In the genomic region with DNA sequence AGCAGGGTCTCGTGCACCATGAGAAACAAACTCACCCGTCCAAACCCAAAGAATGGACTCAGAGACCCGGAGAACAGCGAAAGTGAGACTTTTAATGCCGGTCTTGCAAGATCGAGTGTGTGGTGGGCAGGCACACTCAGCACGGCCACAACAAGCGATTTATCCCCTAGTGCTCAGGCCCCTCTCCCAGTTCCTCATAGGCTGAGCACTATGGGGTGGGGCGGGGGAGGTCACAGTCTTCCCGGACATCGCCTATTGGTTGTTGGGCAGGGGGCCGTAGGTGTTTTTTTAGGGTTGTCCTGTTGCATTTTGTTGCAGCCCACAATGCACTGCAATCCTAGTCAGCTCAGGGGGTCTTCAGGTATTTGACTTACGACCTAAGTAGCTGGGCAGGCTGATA, we compare ENCODE assay signal across 31 cellular contexts.
"Had no signal": no experiment of that assay in that cellular context is flagged by ENCODE, and none has a peak within 500 bp of the region (broad histone marks: within the 10 kb centered on the region; RNA-seq: fewer than 3 reads in every experiment).

No MANE protein-coding gene starts in this region.

- H3K9me3 Mint-ChIP-seq: activated CD4-positive, alpha-beta memory T cell treated with anti-CD3 and anti-CD28 coated beads, Interleukin-2, amount 10 ng/mL, durations not matched to agents 7 days and 5 days; activated naive CD4-positive, alpha-beta T cell treated with anti-CD3 and anti-CD28 coated beads, Interleukin-2, amount 50 U/mL, for 24 hours; activated naive CD8-positive, alpha-beta T cell treated with anti-CD3 and anti-CD28 coated beads, Interleukin-2, amount 10 ng/mL, durations not matched to agents 7 days and 5 days; activated T-helper 2 cell treated with anti-CD3 and anti-CD28 coated beads, Interferon-gamma antibody, Interleukin-2, Interleukin-4, amounts not matched to agents 10 μg/mL and 5 μg/mL and 100 μg/mL, durations not matched to agents 14 hours and 24 hours and 36 hours had no signal

- H3K4me1 ChIP-seq: body of pancreas, breast epithelium, Peyer's patch had no signal

- ATAC-seq: body of pancreas, PC-3 had no signal

- H3K9me3 ChIP-seq: body of pancreas, breast epithelium, Peyer's patch had no signal

- H3K27me3 Mint-ChIP-seq: activated CD4-positive, alpha-beta memory T cell treated with anti-CD3 and anti-CD28 coated beads, Interleukin-2, amount 10 ng/mL, durations not matched to agents 7 days and 5 days; activated naive CD4-positive, alpha-beta T cell treated with anti-CD3 and anti-CD28 coated beads, Interleukin-2, amount 50 U/mL, for 24 hours; activated naive CD8-positive, alpha-beta T cell treated with anti-CD3 and anti-CD28 coated beads, Interleukin-2, amount 10 ng/mL, durations not matched to agents 7 days and 5 days; activated T-cell treated with anti-CD3 and anti-CD28 coated beads, Interleukin-2, amount 50 U/mL, for 24 hours had no signal

- H3K27me3 ChIP-seq: body of pancreas, breast epithelium, Peyer's patch had no signal

- H3K4me3 ChIP-seq: body of pancreas, breast epithelium, Peyer's patch had no signal

- H3K4me3 Mint-ChIP-seq: activated CD4-positive, alpha-beta memory T cell treated with anti-CD3 and anti-CD28 coated beads, Interleukin-2, amount 10 ng/mL, durations not matched to agents 7 days and 5 days; activated naive CD4-positive, alpha-beta T cell treated with anti-CD3 and anti-CD28 coated beads, Interleukin-2, amount 50 U/mL, for 24 hours; activated naive CD8-positive, alpha-beta T cell treated with anti-CD3 and anti-CD28 coated beads, Interleukin-2, amount 10 ng/mL, durations not matched to agents 7 days and 5 days; activated T-cell treated with anti-CD3 and anti-CD28 coated beads, Interleukin-2, amount 50 U/mL, for 24 hours had no signal

- DNase-seq: activated CD4-positive, alpha-beta memory T cell treated with anti-CD3 and anti-CD28 coated beads, Interleukin-2, amount 10 ng/mL, durations not matched to agents 7 days and 5 days; activated CD4-positive, alpha-beta T cell treated with anti-CD3 and anti-CD28 coated beads for 1 hour; activated CD4-positive, alpha-beta T cell treated with anti-CD3 and anti-CD28 coated beads for 48 hours; activated CD4-positive, CD25-positive, alpha-beta regulatory T cell; activated gamma-delta T cell; activated naive CD4-positive, alpha-beta T cell treated with Interleukin-2 at 50 U/mL for 16 hours; activated naive CD8-positive, alpha-beta T cell treated with anti-CD3 and anti-CD28 coated beads, Interleukin-2, amount 10 ng/mL, durations not matched to agents 7 days and 5 days; activated T-cell treated with anti-CD3 and anti-CD28 coated beads, Interleukin-2, amount 50 U/mL, for 24 hours; body of pancreas; Kasumi-1; KG1; MM.1S; MV-4-11; NCI-H1092; NCI-H1436 treated with DMSO at 0.1 percent for 48 hours; NCI-H1694 treated with DMSO at 0.1 percent for 48 hours; NCI-H2029; NCI-H510A; NCI-H526; NCI-H748 treated with DMSO at 0.1 percent for 48 hours; NK-92 treated with Interleukin-12 subunit alpha and Interleukin-12 subunit beta, amount 100 ng/mL, for 24 hours; PC-3; Peyer's patch; RPMI8226; SW 1271; T-helper 1 cell; T-helper 2 cell; T-helper 9 cell had no signal

- H3K27ac Mint-ChIP-seq: activated CD4-positive, alpha-beta memory T cell treated with anti-CD3 and anti-CD28 coated beads, Interleukin-2, amount 10 ng/mL, durations not matched to agents 7 days and 5 days; activated naive CD4-positive, alpha-beta T cell treated with anti-CD3 and anti-CD28 coated beads, Interleukin-2, amount 50 U/mL, for 24 hours; activated naive CD8-positive, alpha-beta T cell treated with anti-CD3 and anti-CD28 coated beads, Interleukin-2, amount 10 ng/mL, durations not matched to agents 7 days and 5 days; activated T-cell treated with anti-CD3 and anti-CD28 coated beads, Interleukin-2, amount 50 U/mL, for 24 hours; activated T-helper 2 cell treated with anti-CD3 and anti-CD28 coated beads, Interferon-gamma antibody, Interleukin-2, Interleukin-4, amounts not matched to agents 10 μg/mL and 5 μg/mL and 100 μg/mL, durations not matched to agents 14 hours and 24 hours and 36 hours had no signal

- H3K4me1 Mint-ChIP-seq: activated CD4-positive, alpha-beta memory T cell treated with anti-CD3 and anti-CD28 coated beads, Interleukin-2, amount 10 ng/mL, durations not matched to agents 7 days and 5 days; activated naive CD4-positive, alpha-beta T cell treated with anti-CD3 and anti-CD28 coated beads, Interleukin-2, amount 50 U/mL, for 24 hours; activated naive CD8-positive, alpha-beta T cell treated with anti-CD3 and anti-CD28 coated beads, Interleukin-2, amount 10 ng/mL, durations not matched to agents 7 days and 5 days had no signal

- H3K36me3 Mint-ChIP-seq: activated naive CD4-positive, alpha-beta T cell treated with anti-CD3 and anti-CD28 coated beads, Interleukin-2, amount 50 U/mL, for 24 hours had no signal

- H3K36me3 ChIP-seq: breast epithelium, Peyer's patch had no signal

- H3K27ac ChIP-seq: body of pancreas, breast epithelium, Peyer's patch had no signal
